18 cellular contexts compared by ENCODE assay signal in genomic region chr10:90470971-90471370, GRCh38.
"Had no signal": no experiment of that assay in that cellular context is flagged by ENCODE, and none has a peak within 500 bp of the region (broad histone marks: within the 10 kb centered on the region; RNA-seq: fewer than 3 reads in every experiment).

No MANE protein-coding gene starts in this region.

- H3K4me3 ChIP-seq: adrenal gland, hepatocyte, left ventricle myocardium inferior, upper lobe of left lung had no signal

- DNase-seq: activated CD4-positive, alpha-beta T cell treated with anti-CD3 and anti-CD28 coated beads for 1 hour; activated CD4-positive, alpha-beta T cell treated with anti-CD3 and anti-CD28 coated beads, Interleukin-2, amount 50 U/mL, for 1 hour; activated T-cell treated with anti-CD3 and anti-CD28 coated beads, Interleukin-2, amount 50 U/mL, for 1 hour; adrenal gland; cortex of kidney; glutamatergic neuron; immature natural killer cell; left ventricle myocardium inferior; nephron progenitor cell; right cardiac atrium; stimulated activated CD4-positive, alpha-beta T cell treated with anti-CD3 and anti-CD28 coated beads, Interleukin-4, amount 100 ng/mL, for 24 hours; stimulated activated naive CD8-positive, alpha-beta T cell treated with anti-CD3 and anti-CD28 coated beads, Interleukin-15, Interleukin-2, amounts not matched to agents 100 U/mL and 50 U/mL, for 24 hours; upper lobe of left lung had no signal

- H3K36me3 Mint-ChIP-seq: activated naive CD4-positive, alpha-beta T cell treated with anti-CD3 and anti-CD28 coated beads, Interleukin-2, amount 50 U/mL, for 72 hours; immature natural killer cell had no signal

- ATAC-seq: activated naive CD4-positive, alpha-beta T cell treated with anti-CD3 and anti-CD28 coated beads, Interleukin-2, amount 50 U/mL, for 72 hours; right cardiac atrium; stimulated activated naive CD8-positive, alpha-beta T cell treated with anti-CD3 and anti-CD28 coated beads, Interleukin-15, Interleukin-2, amounts not matched to agents 100 U/mL and 50 U/mL, for 24 hours had no signal

- H3K27ac ChIP-seq: adrenal gland, hepatocyte, left ventricle myocardium inferior, parathyroid adenoma, upper lobe of left lung, VCaP had no signal

- H3K27ac Mint-ChIP-seq: activated naive CD4-positive, alpha-beta T cell treated with anti-CD3 and anti-CD28 coated beads, Interleukin-2, amount 50 U/mL, for 72 hours; immature natural killer cell; nephron progenitor cell had no signal

- H3K27me3 Mint-ChIP-seq: central memory CD8-positive, alpha-beta T cell had no signal

- H3K4me3 Mint-ChIP-seq: central memory CD8-positive, alpha-beta T cell; immature natural killer cell; nephron progenitor cell had no signal

- H3K36me3 ChIP-seq: adrenal gland, left ventricle myocardium inferior, upper lobe of left lung had no signal

- H3K4me1 ChIP-seq: adrenal gland, left ventricle myocardium inferior, upper lobe of left lung had no signal

- H3K4me1 Mint-ChIP-seq: central memory CD8-positive, alpha-beta T cell; immature natural killer cell; nephron progenitor cell had no signal

- H3K9me3 ChIP-seq: adrenal gland, upper lobe of left lung had no signal
